In genomic region chr4:7703669-7704068, GRCh38 we compare ENCODE assay signal across 1 cellular context.
TF ChIP-seq lines count a peak whose summit lies in the region.

No MANE protein-coding gene starts in this region.

TF ChIP-seq in HCT116, 20 proteins besides CTCF, POLR2A, EP300 and RAD21 (continued from another document):
- TF ChIP-seq REST (IDR thresholded peaks at IDR 0.05; ENCODE audit: low read depth) (no peak), SP1 (IDR thresholded peaks at IDR 0.05; ENCODE audit: low read depth) (no peak), SIN3A (IDR thresholded peaks at IDR 0.05; ENCODE audit: low read depth) (no peak), CEBPB (IDR thresholded peaks at IDR 0.05; ENCODE audit: low read depth) (no peak), SRF (IDR thresholded peaks at IDR 0.05; ENCODE audit: low read depth) (no peak), ATF3 (IDR thresholded peaks at IDR 0.05) (no peak), ZNF274 (IDR thresholded peaks at IDR 0.05; ENCODE audit: low read depth, low read length) (no peak), ZFX (IDR thresholded peaks at IDR 0.05) (0 out of 2 replicates have a peak, but pooled peaks have one; percentile 19)
